In genomic region chr6:47146426-47147174, GRCh38 we compare ENCODE assay signal across 15 cellular contexts.
DNase-seq lines count a peak whose midpoint lies in the region; ATAC-seq, FAIRE-seq and TF ChIP-seq lines count a peak whose summit lies in the region.
"Had no signal": no experiment of that assay in that cellular context is flagged by ENCODE, and none has a peak within 500 bp of the region (broad histone marks: within the 10 kb centered on the region; RNA-seq: fewer than 3 reads in every experiment).

No MANE protein-coding gene starts in this region.

- peaks cover 35% of the 10 kb centered on the region for H3K4me1 ChIP-seq in HUES6 (ENCODE audit: control insufficient read depth, insufficient read depth, low read length)
- no peaks in the 10 kb centered on the region; a peak in 1 of 5 replicates for H3K4me1 ChIP-seq in K562 (replicated peaks in 1 of 2; ENCODE audit: control insufficient read depth in 2 of 2, insufficient read depth in 2 of 2, low read length in 2 of 2)
- peaks cover 17% of the 10 kb centered on the region for H3K4me1 ChIP-seq in keratinocyte (ENCODE audit: control insufficient read depth, extremely low read depth, insufficient read depth, low read length)
- no peaks in the 10 kb centered on the region for H3K4me1 ChIP-seq in spleen
- H3K4me1 ChIP-seq: uterus had no signal

- peak; percentile 55; the same call in 2 of the 3 replicates for ATAC-seq in K562
- ATAC-seq in GM18867 (IDR thresholded peaks at IDR 0.05; ENCODE audit: unreplicated experiment), result no peak
- ATAC-seq: natural killer cell had no signal

- no TSS peak for BruUV-seq in K562 (replicated peaks; lab: Mats Ljungman, UMichigan)

- TF ChIP-seq CTCF in K562 (IDR thresholded peaks at IDR 0.05 in 2 of 3, conservative IDR thresholded peaks at IDR 0.05 in 1 of 3; ENCODE audit: insufficient read depth in 2 of 3, low read depth in 1 of 3, low read length in 3 of 3), result no peak
- no peak for TF ChIP-seq CTCF in keratinocyte (optimal IDR thresholded peaks at IDR 0.05 in 1 of 3, IDR thresholded peaks at IDR 0.05 in 1 of 3, conservative IDR thresholded peaks at IDR 0.05 in 1 of 3; ENCODE audit: extremely low read depth in 1 of 3, insufficient read depth in 2 of 3, low read length in 3 of 3)
- TF ChIP-seq CTCF in spleen (IDR thresholded peaks at IDR 0.05 in 8 of 11, conservative IDR thresholded peaks at IDR 0.05 in 3 of 11), result no peak

- CTCF ChIA-PET in K562 (lab: Yijun Ruan, JAX; ENCODE audit: low intra/inter-chr PET ratio), result no interaction called here

- H3K9me1 ChIP-seq in K562 (ENCODE audit: control insufficient read depth, insufficient read depth, low read length) (no peaks in the 10 kb centered on the region), keratinocyte (ENCODE audit: control insufficient read depth, extremely low read depth, insufficient read depth, low read length) (no peaks in the 10 kb centered on the region)

- H3K9ac ChIP-seq in HUES6 (ENCODE audit: low read length) (peak overlapping the region; percentile 18), K562 (ENCODE audit: insufficient read depth in 1 of 2, low read depth in 2 of 2, low read length in 2 of 2) (no peak overlapping the region), keratinocyte (ENCODE audit: control insufficient read depth, extremely low read depth, insufficient read depth, low read length) (no peak overlapping the region)

- TF ChIP-seq EP300 in K562 (IDR thresholded peaks at IDR 0.05; ENCODE audit: low read length), result no peak

- no peaks in the 10 kb centered on the region for H4K20me1 ChIP-seq in K562 (replicated peaks; ENCODE audit: control insufficient read depth, insufficient read depth, low read length)
- no peaks in the 10 kb centered on the region for H4K20me1 ChIP-seq in keratinocyte (ENCODE audit: control insufficient read depth, extremely low read depth, insufficient read depth, low read length)

- FAIRE-seq in K562 (lab: Jason Lieb, UNC), result no peak
- peak; percentile 90 for FAIRE-seq in keratinocyte (lab: Jason Lieb, UNC)
- FAIRE-seq: G401.6, kidney had no signal

- H3K4me2 ChIP-seq in K562 (ENCODE audit: insufficient read depth, low read length) (no peak overlapping the region), keratinocyte (ENCODE audit: control insufficient read depth, extremely low read depth, insufficient read depth, low read depth, low read length) (peak overlapping the region; percentile 31)

- H3K36me3 ChIP-seq in HUES6 (ENCODE audit: control insufficient read depth, insufficient read depth, low read length), result no peaks in the 10 kb centered on the region
- H3K36me3 ChIP-seq in K562 (ENCODE audit: control insufficient read depth, insufficient read depth, low read length), result no peaks in the 10 kb centered on the region
- no peaks in the 10 kb centered on the region for H3K36me3 ChIP-seq in keratinocyte (ENCODE audit: control insufficient read depth in 2 of 2, extremely low read depth in 1 of 2, insufficient read depth in 2 of 2, low read length in 2 of 2)
- H3K36me3 ChIP-seq in spleen, result no peaks in the 10 kb centered on the region
- H3K36me3 ChIP-seq: uterus had no signal

- in situ Hi-C loops in K562 (cut with MboI), result no loop called here

- WGBS in K562 (ENCODE audit: insufficient coverage, low coverage, missing lambda C conversion rate), result 12% methylated on average over 2 of the region's 2 CpGs
- 47 to 74% (median 60%) methylated on average over 2 of the region's 2 CpGs for WGBS in spleen, 5 donors

- H3K27me3 ChIP-seq in HUES6 (ENCODE audit: control insufficient read depth, insufficient read depth, low read length) (no peaks in the 10 kb centered on the region), K562 (ENCODE audit: control insufficient read depth in 2 of 2, insufficient read depth in 2 of 2, low read length in 2 of 2) (peaks cover 0 to 2% of the 10 kb centered on the region in 2 experiments; a peak in 1 of 5 replicates), keratinocyte (ENCODE audit: control insufficient read depth, extremely low read depth, insufficient read depth, low read length) (no peaks in the 10 kb centered on the region), spleen (replicated peaks in 1 of 7) (peaks cover 0 to 7% (median 0%) of the 10 kb centered on the region in 7 donors)
- H3K27me3 ChIP-seq: uterus had no signal

- no peak overlapping the region for H2AFZ ChIP-seq in K562 (ENCODE audit: low read depth, low read length)
- peak overlapping the region; percentile 32 for H2AFZ ChIP-seq in keratinocyte (ENCODE audit: control insufficient read depth, low read length)

- H3K4me3 ChIP-seq in HUES6 (ENCODE audit: low read depth, low read length), result no peak overlapping the region
- H3K4me3 ChIP-seq in K562, result no peak overlapping the region
- no peak overlapping the region for H3K4me3 ChIP-seq in keratinocyte (ENCODE audit: control insufficient read depth in 2 of 3, extremely low read depth in 1 of 3, insufficient read depth in 2 of 3, low read depth in 1 of 3, low read length in 3 of 3)
- no peak overlapping the region for H3K4me3 ChIP-seq in spleen
- H3K4me3 ChIP-seq: uterus had no signal

- POLR2A ChIA-PET in K562 (lab: Yijun Ruan, JAX), result no interaction called here

- no peak for TF ChIP-seq RAD21 in K562 (CRISPR knock-in tag; conservative IDR thresholded peaks at IDR 0.05 in 1 of 2, IDR thresholded peaks at IDR 0.05 in 1 of 2)

- 0 out of 2 replicates have a peak, but pooled peaks cover 2% of the 10 kb centered on the region for H3K9me3 ChIP-seq in HUES6 (ENCODE audit: control insufficient read depth, insufficient read depth, low read depth, low read length)
- no peaks in the 10 kb centered on the region for H3K9me3 ChIP-seq in K562 (replicated peaks; ENCODE audit: control insufficient read depth, insufficient read depth, low read depth, low read length)
- H3K9me3 ChIP-seq in keratinocyte (ENCODE audit: control insufficient read depth, low read depth, low read length), result no peaks in the 10 kb centered on the region
- no peaks in the 10 kb centered on the region for H3K9me3 ChIP-seq in spleen
- H3K9me3 ChIP-seq: uterus had no signal

- no peaks in the 10 kb centered on the region for H3K79me2 ChIP-seq in K562 (ENCODE audit: control insufficient read depth, insufficient read depth, low read length)
- no peaks in the 10 kb centered on the region for H3K79me2 ChIP-seq in keratinocyte (ENCODE audit: control insufficient read depth, insufficient read depth, low read length)

- intact Hi-C loops in K562 (cut with micrococcal nuclease), result no loop called here
- intact Hi-C loops in spleen (cut with DNase I; ENCODE audit: low total_unique reads), result no loop called here

- H3K27ac ChIP-seq in HUES6 (ENCODE audit: low read depth, low read length) (peak overlapping the region; percentile 28; the same call in 1 of the 2 replicates), K562 (ENCODE audit: extremely low read depth, low read depth, low read length) (no peak overlapping the region), keratinocyte (ENCODE audit: control insufficient read depth, insufficient read depth, low read length) (peak overlapping the region; percentile 28), spleen (no peak overlapping the region)
- H3K27ac ChIP-seq: uterus had no signal

- DNase-seq in AG08395 (ENCODE audit: low spot score) (peak; percentile 21), K562 (ENCODE audit: extremely low read depth in 1 of 4, low spot score in 3 of 4) (no peak), keratinocyte (ENCODE audit: low read depth, low spot score) (no peak), spleen (no peak), A172 (ENCODE audit: low spot score) (no peak), NCI-H748 treated with DMSO at 0.1 percent for 48 hours (lab: John Stamatoyannopoulos, UW) (no peak)
- DNase-seq: activated T-cell treated with anti-CD3 and anti-CD28 coated beads, Interleukin-2, amount 50 U/mL, for 1 hour; kidney; natural killer cell; NCI-H2081 treated with DMSO at 0.1 percent for 48 hours; stimulated activated CD4-positive, alpha-beta T cell treated with anti-CD3 and anti-CD28 coated beads, Interleukin-12 subunit alpha, Interleukin-12 subunit beta, amount 100 ng/mL, for 4 hours; uterus had no signal

- no peak for TF ChIP-seq POLR2A in K562 (conservative IDR thresholded peaks at IDR 0.05)
- TF ChIP-seq POLR2A in spleen (IDR thresholded peaks at IDR 0.05), result no peak

- dilution Hi-C loops in keratinocyte (cut with MboI; ENCODE audit: extremely low pct_ligation_motif_present, low sequenced_read_pairs), result no loop called here

TF ChIP-seq in K562, 482 proteins besides CTCF, POLR2A, EP300 and RAD21:
- TF ChIP-seq ZNF639 (CRISPR knock-in tag; conservative IDR thresholded peaks at IDR 0.05 in 1 of 2, IDR thresholded peaks at IDR 0.05 in 1 of 2) (no peak), KDM4B (IDR thresholded peaks at IDR 0.05; ENCODE audit: borderline replicate concordance in 2 of 2, low read depth in 1 of 2) (no peak), ZNF780A (CRISPR knock-in tag; IDR thresholded peaks at IDR 0.05) (no peak), POLR2G (IDR thresholded peaks at IDR 0.05; ENCODE audit: low read depth, low read length) (no peak)

Comparison
In these comparisons a context has a peak if more than half of its experiments do, and no peak if none do; other contexts are left out.
1. H3K27ac ChIP-seq: peak in HUES6 (single experiment) and keratinocyte (single experiment); none in K562 (single experiment) and spleen (0 of 8).